Comparison of ENCODE assay signal across 8 cellular contexts in genomic region chr22:40636380-40637180, GRCh38. TPM values are rescaled to one million over a fixed set of nuclear protein-coding genes. Genes with fewer than 3 reads are reported as not detected.
DNase-seq lines count a peak whose midpoint lies in the region; ATAC-seq and TF ChIP-seq lines count a peak whose summit lies in the region.

TSS of gene MRTFA (minus strand) at chr22:40636719.

- CTCF ChIA-PET in SK-N-SH (lab: Yijun Ruan, JAX): interaction anchor here (0.7 to 2.1 kb wide), 3 partner anchors 9 to 200 kb away, joined by 4 to 10 read pairs (median 4); no protein-coding TSS in a partner anchor

- WGBS in SK-N-SH (ENCODE audit: low lambda C conversion rate): no CpG with 5 or more reads among the region's 82 CpGs
- 0 to 1% methylated on average over 4 to 24 of the region's 82 CpGs for WGBS in gastroesophageal sphincter (ENCODE audit: low coverage in 1 of 2), 2 donors

- H3K27ac ChIP-seq in SK-N-SH (ENCODE audit: low read depth in 2 of 2, low read length in 1 of 2): peak within 1 kb of the TSS; percentile 66 to 71; a peak in 3 of 4 replicates
- peak within 1 kb of the TSS; percentile 86 to 96 (median 95) for H3K27ac ChIP-seq in gastroesophageal sphincter
- peak within 1 kb of the TSS; percentile 94 for H3K27ac ChIP-seq in neutrophil
- peak within 1 kb of the TSS; percentile 90 for H3K27ac ChIP-seq in substantia nigra (ENCODE audit: low read depth, low read length, poor library complexity, severe bottlenecking)

- H3K36me3 ChIP-seq in SK-N-SH (replicated peaks in 1 of 2; ENCODE audit: control insufficient read depth in 1 of 2, insufficient read depth in 2 of 2, low read length in 1 of 2) (no peaks in the 10 kb centered on the region), gastroesophageal sphincter (no peaks in the 10 kb centered on the region), neutrophil (no peaks in the 10 kb centered on the region)

- TF ChIP-seq POLR2A in gastroesophageal sphincter (IDR thresholded peaks at IDR 0.05): peak; percentile 94 to 96

- H3K4me1 ChIP-seq in SK-N-SH (ENCODE audit: control insufficient read depth in 1 of 2, insufficient read depth in 2 of 2, low read depth in 1 of 2, low read length in 1 of 2) (peaks cover 4 to 10% of the 10 kb centered on the region in 2 experiments; a peak in 3 of 4 replicates), gastroesophageal sphincter (peaks cover 0 to 51% (median 0%) of the 10 kb centered on the region in 3 donors), neutrophil (ENCODE audit: control insufficient read depth in 1 of 2, insufficient read depth in 1 of 2, low read depth in 1 of 2, low read length in 1 of 2) (peaks cover 29 to 35% of the 10 kb centered on the region in 2 experiments)

- peaks cover 47% of the 10 kb centered on the region for H3K79me2 ChIP-seq in SK-N-SH (ENCODE audit: insufficient read depth)

- peaks cover 40% of the 10 kb centered on the region for H4K20me1 ChIP-seq in SK-N-SH (ENCODE audit: insufficient read depth)

- TF ChIP-seq EP300 in SK-N-SH (IDR thresholded peaks at IDR 0.05; ENCODE audit: borderline replicate concordance in 1 of 2, low read depth in 1 of 2, low read length in 1 of 2) (no peak), gastroesophageal sphincter (IDR thresholded peaks at IDR 0.05) (no peak)

- no peak for TF ChIP-seq RAD21 in SK-N-SH (IDR thresholded peaks at IDR 0.05; ENCODE audit: low read length)

- POLR2A ChIA-PET in SK-N-SH (lab: Yijun Ruan, JAX): interaction anchor here (0.9 kb wide), 1 partner anchor 11 kb away, joined by 3 read pairs; no protein-coding TSS in a partner anchor

- H3K27me3 ChIP-seq in SK-N-SH (ENCODE audit: insufficient read depth) (no peaks in the 10 kb centered on the region), gastroesophageal sphincter (no peaks in the 10 kb centered on the region), neutrophil (no peaks in the 10 kb centered on the region)

- H3F3A ChIP-seq in SK-N-SH (replicated peaks; ENCODE audit: insufficient read depth): no peaks in the 10 kb centered on the region

- ATAC-seq in HG02571 (IDR thresholded peaks at IDR 0.05; ENCODE audit: unreplicated experiment) (peak; percentile 95), gastroesophageal sphincter (peak; percentile 98)

- peak within 1 kb of the TSS; percentile 88 for H3K4me2 ChIP-seq in SK-N-SH

- H3K9ac ChIP-seq in SK-N-SH: peak within 1 kb of the TSS; percentile 66

- no peaks in the 10 kb centered on the region for H3K9me2 ChIP-seq in SK-N-SH

- no peaks in the 10 kb centered on the region for H3K9me3 ChIP-seq in SK-N-SH
- H3K9me3 ChIP-seq in gastroesophageal sphincter: no peaks in the 10 kb centered on the region
- H3K9me3 ChIP-seq in neutrophil: no peaks in the 10 kb centered on the region

- H3K4me3 ChIP-seq in SK-N-SH (ENCODE audit: low read depth in 2 of 2, low read length in 1 of 2) (peak within 1 kb of the TSS; percentile 66 to 68), gastroesophageal sphincter (peak within 1 kb of the TSS; percentile 93 to 98), neutrophil (ENCODE audit: low read depth in 1 of 2, low read length in 1 of 2) (peak within 1 kb of the TSS; percentile 87 to 92)

- DNase-seq in GM04504 (ENCODE audit: low read depth) (peak; percentile 100), NCI-H1048 (lab: John Stamatoyannopoulos, UW) (peak; percentile 97), SK-N-SH (peak; percentile 87), substantia nigra (lab: John Stamatoyannopoulos, UW) (peak; percentile 95 to 100 (median 100))
- DNase-seq in activated naive CD4-positive, alpha-beta T cell treated with anti-CD3 and anti-CD28 coated beads, Interleukin-2, amount 50 U/mL, for 16 hours: peak; percentile 100

- no peak for TF ChIP-seq CTCF in SK-N-SH (IDR thresholded peaks at IDR 0.05)
- TF ChIP-seq CTCF in gastroesophageal sphincter (IDR thresholded peaks at IDR 0.05): peak in 2 of 4 experiments; percentile 6 to 12
- peak; percentile 59 for TF ChIP-seq CTCF in neutrophil (IDR thresholded peaks at IDR 0.05)

- peak within 1 kb of the TSS; percentile 91 for H2AFZ ChIP-seq in SK-N-SH (ENCODE audit: low read depth)

TF ChIP-seq in SK-N-SH, 30 proteins besides CTCF, POLR2A, EP300 and RAD21 (continues in another document):
- TF ChIP-seq RXRA (IDR thresholded peaks at IDR 0.05; ENCODE audit: borderline replicate concordance, low read depth) (no peak), MXI1 (IDR thresholded peaks at IDR 0.05; ENCODE audit: low read depth, low read length) (no peak), GABPA (IDR thresholded peaks at IDR 0.05; ENCODE audit: low read depth) (peak; percentile 71), TAF1 (IDR thresholded peaks at IDR 0.05; ENCODE audit: borderline replicate concordance, low read depth, low read length) (peak; percentile 64), GATA2 (CRISPR knock-in tag; IDR thresholded peaks at IDR 0.05) (peak; percentile 47; the same call in 1 of the 2 replicates), SIN3A (IDR thresholded peaks at IDR 0.05; ENCODE audit: borderline replicate concordance, low read depth, low read length) (0 out of 2 replicates have a peak, but pooled peaks have one; percentile 13), RCOR1 (IDR thresholded peaks at IDR 0.05; ENCODE audit: low read length) (no peak), EZH2phosphoT487 (IDR thresholded peaks at IDR 0.05; ENCODE audit: borderline replicate concordance, low read depth) (no peak), CHD2 (IDR thresholded peaks at IDR 0.05; ENCODE audit: low read length, partially characterized antibody) (peak; percentile 76), YY1 (IDR thresholded peaks at IDR 0.05; ENCODE audit: low read depth) (no peak), ZBTB33 (IDR thresholded peaks at IDR 0.05; ENCODE audit: borderline replicate concordance, low read depth) (peak; percentile 68; the same call in 1 of the 2 replicates), ELF1 (IDR thresholded peaks at IDR 0.05) (peak; percentile 65), NFIC (IDR thresholded peaks at IDR 0.05; ENCODE audit: borderline replicate concordance) (no peak), SMC3 (IDR thresholded peaks at IDR 0.05; ENCODE audit: low read depth, low read length) (no peak), POLR2AphosphoS5 (IDR thresholded peaks at IDR 0.05; ENCODE audit: low read depth, low read length) (0 out of 2 replicates have a peak, but pooled peaks have one; percentile 9), NRF1 (IDR thresholded peaks at IDR 0.05; ENCODE audit: low read depth, low read length) (no peak)
- TF ChIP-seq, protein P1, sequence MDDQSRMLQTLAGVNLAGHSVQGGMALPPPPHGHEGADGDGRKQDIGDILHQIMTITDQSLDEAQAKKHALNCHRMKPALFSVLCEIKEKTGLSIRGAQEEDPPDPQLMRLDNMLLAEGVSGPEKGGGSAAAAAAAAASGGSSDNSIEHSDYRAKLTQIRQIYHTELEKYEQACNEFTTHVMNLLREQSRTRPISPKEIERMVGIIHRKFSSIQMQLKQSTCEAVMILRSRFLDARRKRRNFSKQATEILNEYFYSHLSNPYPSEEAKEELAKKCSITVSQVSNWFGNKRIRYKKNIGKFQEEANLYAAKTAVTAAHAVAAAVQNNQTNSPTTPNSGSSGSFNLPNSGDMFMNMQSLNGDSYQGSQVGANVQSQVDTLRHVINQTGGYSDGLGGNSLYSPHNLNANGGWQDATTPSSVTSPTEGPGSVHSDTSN (IDR thresholded peaks at IDR 0.05): peak; percentile 100
- TF ChIP-seq, protein P2, sequence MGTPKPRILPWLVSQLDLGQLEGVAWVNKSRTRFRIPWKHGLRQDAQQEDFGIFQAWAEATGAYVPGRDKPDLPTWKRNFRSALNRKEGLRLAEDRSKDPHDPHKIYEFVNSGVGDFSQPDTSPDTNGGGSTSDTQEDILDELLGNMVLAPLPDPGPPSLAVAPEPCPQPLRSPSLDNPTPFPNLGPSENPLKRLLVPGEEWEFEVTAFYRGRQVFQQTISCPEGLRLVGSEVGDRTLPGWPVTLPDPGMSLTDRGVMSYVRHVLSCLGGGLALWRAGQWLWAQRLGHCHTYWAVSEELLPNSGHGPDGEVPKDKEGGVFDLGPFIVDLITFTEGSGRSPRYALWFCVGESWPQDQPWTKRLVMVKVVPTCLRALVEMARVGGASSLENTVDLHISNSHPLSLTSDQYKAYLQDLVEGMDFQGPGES (IDR thresholded peaks at IDR 0.05; ENCODE audit: low read depth, low read length): peak; percentile 35; the same call in 1 of the 2 replicates
- TF ChIP-seq, protein P3, sequence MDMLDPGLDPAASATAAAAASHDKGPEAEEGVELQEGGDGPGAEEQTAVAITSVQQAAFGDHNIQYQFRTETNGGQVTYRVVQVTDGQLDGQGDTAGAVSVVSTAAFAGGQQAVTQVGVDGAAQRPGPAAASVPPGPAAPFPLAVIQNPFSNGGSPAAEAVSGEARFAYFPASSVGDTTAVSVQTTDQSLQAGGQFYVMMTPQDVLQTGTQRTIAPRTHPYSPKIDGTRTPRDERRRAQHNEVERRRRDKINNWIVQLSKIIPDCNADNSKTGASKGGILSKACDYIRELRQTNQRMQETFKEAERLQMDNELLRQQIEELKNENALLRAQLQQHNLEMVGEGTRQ (IDR thresholded peaks at IDR 0.05; ENCODE audit: borderline replicate concordance, low read depth, low read length): no peak

RNA-seq across cellular contexts. Expression of gene MRTFA, which starts in this region (rescaled TPM):
- 2.9 and 5.8 TPM in 2 replicates for polyA plus RNA-seq in SK-N-SH (2012; rRNA removed)
- 4.5 and 4.6 TPM in 2 replicates for polyA plus RNA-seq in SK-N-SH (2012; cell fraction: cytosol; rRNA removed)
- 14.4 and 18.9 TPM in 2 replicates for polyA plus RNA-seq in SK-N-SH (2012; cell fraction: nucleus; rRNA removed)
- 10 to 100 TPM; 45.5 to 90.2 (median 78.3) TPM for total RNA-seq in gastroesophageal sphincter

Comparison
In these comparisons a context has a peak if more than half of its experiments do, and no peak if none do; other contexts are left out.
1. Peak in every context shown above with its lines: DNase-seq, ATAC-seq, H3K4me3 ChIP-seq and H3K27ac ChIP-seq.